19 cellular contexts compared by ENCODE assay signal in the genomic region with DNA sequence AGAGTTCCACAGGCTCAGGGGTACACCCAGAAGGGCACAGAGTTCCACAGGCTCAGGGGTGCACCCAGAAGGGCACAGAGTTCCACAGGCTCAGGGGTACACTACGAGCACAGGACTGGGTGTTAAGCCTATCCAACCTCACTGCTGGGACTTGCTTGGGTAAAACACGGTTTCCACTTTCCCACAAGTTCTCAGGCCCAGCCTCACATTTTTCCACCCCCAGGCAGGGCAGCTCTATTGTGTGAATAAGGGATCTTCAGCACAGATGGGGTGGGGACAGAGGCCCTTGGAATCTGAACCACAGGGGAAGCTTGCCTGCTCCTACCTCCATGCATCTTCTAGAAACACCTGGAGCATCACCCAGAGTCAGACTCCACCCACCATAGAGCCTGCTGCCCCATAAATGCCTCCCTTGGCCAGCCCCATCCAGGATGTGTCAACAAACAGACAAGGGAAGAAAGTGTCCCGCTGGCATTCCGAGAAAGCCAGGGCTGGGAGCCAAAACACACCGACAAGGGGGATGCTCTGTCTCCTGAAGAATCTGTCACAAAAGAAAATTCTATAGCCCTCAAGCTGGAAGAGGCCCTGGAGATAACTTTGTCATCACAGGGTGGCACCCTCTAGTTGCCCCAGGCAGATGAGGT. TPM values are rescaled to one million over a fixed set of nuclear protein-coding genes. Genes with fewer than 3 reads are reported as not detected.
A peak's percentile ranks its signal among the peaks of the same experiment; 100 is the strongest.
DNase-seq lines count a peak whose midpoint lies in the region; ATAC-seq and TF ChIP-seq lines count a peak whose summit lies in the region.
"Had no signal": no experiment of that assay in that cellular context is flagged by ENCODE, and none has a peak within 500 bp of the region (broad histone marks: within the 10 kb centered on the region; RNA-seq: fewer than 3 reads in every experiment).

No MANE protein-coding gene starts in this region.

- TF ChIP-seq CTCF in activated CD8-positive, alpha-beta T cell treated with anti-CD3 and anti-CD28 coated beads for 36 hours (IDR thresholded peaks at IDR 0.05): no peak

- H3K27me3 Mint-ChIP-seq in activated CD4-positive, alpha-beta T cell treated with anti-CD3 and anti-CD28 coated beads, Interleukin-2, amount 10 ng/mL, durations not matched to agents 24 days and 14 days: no peaks in the 10 kb centered on the region
- H3K27me3 Mint-ChIP-seq in activated CD8-positive, alpha-beta T cell treated with anti-CD3 and anti-CD28 coated beads for 36 hours: no peaks in the 10 kb centered on the region
- no peaks in the 10 kb centered on the region for H3K27me3 Mint-ChIP-seq in natural killer cell treated with Interleukin-12 subunit alpha and Interleukin-12 subunit beta and Interleukin-15 and Interleukin-18, amount 100 ng/mL, for 72 hours
- H3K27me3 Mint-ChIP-seq: activated naive CD8-positive, alpha-beta T cell treated with anti-CD3 and anti-CD28 coated beads, Interleukin-2, amount 10 ng/mL, durations not matched to agents 7 days and 5 days; IgD-negative memory B cell had no signal

- CTCF ChIA-PET in activated CD8-positive, alpha-beta T cell treated with anti-CD3 and anti-CD28 coated beads for 36 hours (lab: Charles Lee): no interaction called here

- peak overlapping the region; percentile 34 for H3K27ac Mint-ChIP-seq in activated CD4-positive, alpha-beta T cell treated with anti-CD3 and anti-CD28 coated beads, Interleukin-2, amount 10 ng/mL, durations not matched to agents 24 days and 14 days
- H3K27ac Mint-ChIP-seq in activated CD8-positive, alpha-beta T cell treated with anti-CD3 and anti-CD28 coated beads for 36 hours: peak overlapping the region; percentile 50
- peak overlapping the region in 1 of 2 donors; percentile 48 for H3K27ac Mint-ChIP-seq in natural killer cell treated with Interleukin-12 subunit alpha and Interleukin-12 subunit beta and Interleukin-15 and Interleukin-18, amount 100 ng/mL, for 72 hours
- H3K27ac Mint-ChIP-seq: activated naive CD8-positive, alpha-beta T cell treated with anti-CD3 and anti-CD28 coated beads, Interleukin-2, amount 10 ng/mL, durations not matched to agents 7 days and 5 days had no signal

- intact Hi-C loops in activated CD4-positive, alpha-beta T cell treated with anti-CD3 and anti-CD28 coated beads, Interleukin-2, amount 10 ng/mL, durations not matched to agents 24 days and 14 days (cut with micrococcal nuclease): no loop called here
- intact Hi-C loops in activated CD8-positive, alpha-beta T cell treated with anti-CD3 and anti-CD28 coated beads for 36 hours (cut with micrococcal nuclease): no loop called here

- DNase-seq in activated CD4-positive, alpha-beta T cell treated with anti-CD3 and anti-CD28 coated beads, Interleukin-2, amount 10 ng/mL, durations not matched to agents 24 days and 14 days: no peak
- DNase-seq in activated CD4-positive, alpha-beta T cell treated with anti-CD3 and anti-CD28 coated beads for 4 hours: no peak
- DNase-seq in COR-L47 (lab: John Stamatoyannopoulos, UW) (peak; percentile 56), anterior cingulate cortex (lab: John Stamatoyannopoulos, UW) (no peak), NCI-H2227 (lab: John Stamatoyannopoulos, UW; ENCODE audit: unreplicated experiment) (no peak), A172 (ENCODE audit: low spot score) (no peak)
- no peak for DNase-seq in activated CD8-positive, alpha-beta T cell treated with anti-CD3 and anti-CD28 coated beads for 36 hours
- DNase-seq in natural killer cell treated with Interleukin-12 subunit alpha and Interleukin-12 subunit beta and Interleukin-15 and Interleukin-18, amount 100 ng/mL, for 72 hours (ENCODE audit: low spot score): peak; percentile 44
- DNase-seq: activated CD4-positive, alpha-beta T cell treated with anti-CD3 and anti-CD28 coated beads for 48 hours; activated naive CD8-positive, alpha-beta T cell treated with anti-CD3 and anti-CD28 coated beads, Interleukin-2, amount 10 ng/mL, durations not matched to agents 7 days and 5 days; activated T-cell treated with anti-CD3 and anti-CD28 coated beads, Interleukin-2, amount 50 U/mL, for 4 hours; brain microvascular endothelial cell; EL; gastrocnemius medialis; NCI-H187; NCI-H526; ovary had no signal

- H3K36me3 Mint-ChIP-seq in activated CD4-positive, alpha-beta T cell treated with anti-CD3 and anti-CD28 coated beads, Interleukin-2, amount 10 ng/mL, durations not matched to agents 24 days and 14 days (ENCODE audit: low read depth): peaks cover 64% of the 10 kb centered on the region
- peaks cover 50% of the 10 kb centered on the region for H3K36me3 Mint-ChIP-seq in activated CD8-positive, alpha-beta T cell treated with anti-CD3 and anti-CD28 coated beads for 36 hours (ENCODE audit: low read depth)
- H3K36me3 Mint-ChIP-seq in natural killer cell treated with Interleukin-12 subunit alpha and Interleukin-12 subunit beta and Interleukin-15 and Interleukin-18, amount 100 ng/mL, for 72 hours: peaks cover 24% of the 10 kb centered on the region

- peak overlapping the region; percentile 8 for H3K4me3 Mint-ChIP-seq in activated CD4-positive, alpha-beta T cell treated with anti-CD3 and anti-CD28 coated beads, Interleukin-2, amount 10 ng/mL, durations not matched to agents 24 days and 14 days
- H3K4me3 Mint-ChIP-seq in activated CD8-positive, alpha-beta T cell treated with anti-CD3 and anti-CD28 coated beads for 36 hours: no peak overlapping the region
- H3K4me3 Mint-ChIP-seq in natural killer cell treated with Interleukin-12 subunit alpha and Interleukin-12 subunit beta and Interleukin-15 and Interleukin-18, amount 100 ng/mL, for 72 hours: peak overlapping the region; percentile 33
- H3K4me3 Mint-ChIP-seq: activated T-cell treated with anti-CD3 and anti-CD28 coated beads, Interleukin-2, amount 50 U/mL, for 4 hours had no signal

- peaks cover 63% of the 10 kb centered on the region for H3K4me1 Mint-ChIP-seq in activated CD4-positive, alpha-beta T cell treated with anti-CD3 and anti-CD28 coated beads, Interleukin-2, amount 10 ng/mL, durations not matched to agents 24 days and 14 days
- H3K4me1 Mint-ChIP-seq in activated CD8-positive, alpha-beta T cell treated with anti-CD3 and anti-CD28 coated beads for 36 hours (ENCODE audit: low read depth): peaks cover 64% of the 10 kb centered on the region
- peaks cover 72% of the 10 kb centered on the region in 2 donors for H3K4me1 Mint-ChIP-seq in natural killer cell treated with Interleukin-12 subunit alpha and Interleukin-12 subunit beta and Interleukin-15 and Interleukin-18, amount 100 ng/mL, for 72 hours (ENCODE audit: low read depth in 2 of 2)

- no peak for ATAC-seq in activated CD8-positive, alpha-beta T cell treated with anti-CD3 and anti-CD28 coated beads for 36 hours
- ATAC-seq in natural killer cell treated with Interleukin-12 subunit alpha and Interleukin-12 subunit beta and Interleukin-15 and Interleukin-18, amount 100 ng/mL, for 72 hours: no peak
- ATAC-seq: activated T-cell treated with anti-CD3 and anti-CD28 coated beads, Interleukin-2, amount 50 U/mL, for 4 hours; gastrocnemius medialis; left lobe of liver had no signal

- POLR2A ChIA-PET in activated CD8-positive, alpha-beta T cell treated with anti-CD3 and anti-CD28 coated beads for 36 hours (lab: Charles Lee): interaction anchor here (0.7 to 2.6 kb wide), 2 partner anchors 17 to 19 kb away, joined by 3 to 11 read pairs; no protein-coding TSS in a partner anchor

- H3K9me3 Mint-ChIP-seq in activated CD4-positive, alpha-beta T cell treated with anti-CD3 and anti-CD28 coated beads, Interleukin-2, amount 10 ng/mL, durations not matched to agents 24 days and 14 days: peaks cover 4% of the 10 kb centered on the region
- no peaks in the 10 kb centered on the region for H3K9me3 Mint-ChIP-seq in activated CD8-positive, alpha-beta T cell treated with anti-CD3 and anti-CD28 coated beads for 36 hours
- H3K9me3 Mint-ChIP-seq in natural killer cell treated with Interleukin-12 subunit alpha and Interleukin-12 subunit beta and Interleukin-15 and Interleukin-18, amount 100 ng/mL, for 72 hours: no peaks in the 10 kb centered on the region
- H3K9me3 Mint-ChIP-seq: activated T-cell treated with anti-CD3 and anti-CD28 coated beads, Interleukin-2, amount 50 U/mL, for 4 hours; IgD-negative memory B cell had no signal

RNA-seq across cellular contexts. Expression of a gene that starts 4.8 kb away (rescaled TPM):
- 26.6 and 27.0 TPM in 2 replicates for total RNA-seq in activated CD4-positive, alpha-beta T cell treated with anti-CD3 and anti-CD28 coated beads, Interleukin-2, amount 10 ng/mL, durations not matched to agents 24 days and 14 days
- 10 to 100 TPM; 21.2 to 24.7 TPM for total RNA-seq in activated CD8-positive, alpha-beta T cell treated with anti-CD3 and anti-CD28 coated beads for 36 hours
- 100 to 1,000 TPM; 134 to 139 TPM for total RNA-seq in natural killer cell treated with Interleukin-12 subunit alpha and Interleukin-12 subunit beta and Interleukin-15 and Interleukin-18, amount 100 ng/mL, for 72 hours
- total RNA-seq in A172 (2014; rRNA removed; shearing (Covaris generic)): not detected in 2 replicates

Comparison
In these comparisons a context has a peak if more than half of its experiments do, and no peak if none do; other contexts are left out.
1. DNase-seq: peak in COR-L47 (single experiment) and natural killer cell treated with Interleukin-12 subunit alpha and Interleukin-12 subunit beta and Interleukin-15 and Interleukin-18, amount 100 ng/mL, for 72 hours (single experiment); none in activated CD4-positive, alpha-beta T cell treated with anti-CD3 and anti-CD28 coated beads, Interleukin-2, amount 10 ng/mL, durations not matched to agents 24 days and 14 days (single experiment), activated CD4-positive, alpha-beta T cell treated with anti-CD3 and anti-CD28 coated beads for 4 hours (0 of 2), activated CD8-positive, alpha-beta T cell treated with anti-CD3 and anti-CD28 coated beads for 36 hours (single experiment), anterior cingulate cortex (0 of 58), NCI-H2227 (single experiment) and A172 (single experiment).
2. RNA of a gene that starts 4.8 kb away (total RNA-seq): 134 to 139 TPM in natural killer cell treated with Interleukin-12 subunit alpha and Interleukin-12 subunit beta and Interleukin-15 and Interleukin-18, amount 100 ng/mL, for 72 hours, 26.6 to 27.0 TPM in activated CD4-positive, alpha-beta T cell treated with anti-CD3 and anti-CD28 coated beads, Interleukin-2, amount 10 ng/mL, durations not matched to agents 24 days and 14 days and 21.2 to 24.7 TPM in activated CD8-positive, alpha-beta T cell treated with anti-CD3 and anti-CD28 coated beads for 36 hours; not detected in A172; every median in the first group is over 10 times any median in the second.